8 cellular contexts compared by ENCODE assay signal in genomic region chr7:130071701-130072622, GRCh38.
A peak's percentile ranks its signal among the peaks of the same experiment; 100 is the strongest.
DNase-seq lines count a peak whose midpoint lies in the region; ATAC-seq and TF ChIP-seq lines count a peak whose summit lies in the region.

No MANE protein-coding gene starts in this region.

- H3K27me3 ChIP-seq in GM06990 (replicated peaks; ENCODE audit: control insufficient read depth, insufficient read depth, low read length), result no peaks in the 10 kb centered on the region

- TF ChIP-seq CTCF in GM06990 (IDR thresholded peaks at IDR 0.05; ENCODE audit: insufficient read depth, low read length, poor library complexity, severe bottlenecking), result peak; percentile 88

- H3K4me3 ChIP-seq in GM06990 (replicated peaks; ENCODE audit: low read depth, low read length), result peak overlapping the region; percentile 93

- H3K36me3 ChIP-seq in GM06990 (ENCODE audit: control insufficient read depth, insufficient read depth, low read length), result no peaks in the 10 kb centered on the region

- no peak for ATAC-seq in GM19467 (IDR thresholded peaks at IDR 0.05; ENCODE audit: unreplicated experiment)

- DNase-seq in GM06990 (ENCODE audit: extremely low read depth, insufficient read length), result peak; percentile 26
- DNase-seq in HS-5 (ENCODE audit: low read depth), result peak; percentile 59
- peak; percentile 81 for DNase-seq in NCI-H82 treated with DMSO at 0.1 percent for 48 hours (lab: John Stamatoyannopoulos, UW; ENCODE audit: unreplicated experiment)
- DNase-seq in activated CD8-positive, alpha-beta memory T cell treated with anti-CD3 and anti-CD28 coated beads for 24 hours, result peak; percentile 64
- DNase-seq in epidermal melanocyte (ENCODE audit: insufficient read length, low spot score), result peak; percentile 54
- DNase-seq in middle frontal gyrus (ENCODE audit: extremely low spot score, low spot score), result peak; percentile 87
- DNase-seq in stimulated activated CD8-positive, alpha-beta memory T cell treated with anti-CD3 and anti-CD28 coated beads, Interleukin-7, amount 100 ng/mL, for 4 hours (ENCODE audit: low read depth in 2 of 2), result peak; percentile 34 to 51

Comparison
In these comparisons a context has a peak if more than half of its experiments do, and no peak if none do; other contexts are left out.
1. DNase-seq: peak in every context shown above with its lines; median percentile 87 in middle frontal gyrus; 81 in NCI-H82 treated with DMSO at 0.1 percent for 48 hours; 64 in activated CD8-positive, alpha-beta memory T cell treated with anti-CD3 and anti-CD28 coated beads for 24 hours; 59 in HS-5; 54 in epidermal melanocyte; 42 in stimulated activated CD8-positive, alpha-beta memory T cell treated with anti-CD3 and anti-CD28 coated beads, Interleukin-7, amount 100 ng/mL, for 4 hours; 26 in GM06990.